9 cellular contexts compared by ENCODE assay signal in genomic region chrX:30568083-30568482, GRCh38. TPM values are rescaled to one million over a fixed set of nuclear protein-coding genes. Genes with fewer than 3 reads are reported as not detected.
DNase-seq lines count a peak whose midpoint lies in the region; ATAC-seq and TF ChIP-seq lines count a peak whose summit lies in the region.
"Not testable (repeated sequence)": the region's sequence is repeated elsewhere in the genome, so short reads cannot be mapped to it uniquely, and the experiment has no call there.
"Had no signal": no experiment of that assay in that cellular context is flagged by ENCODE, and none has a peak within 500 bp of the region (broad histone marks: within the 10 kb centered on the region; RNA-seq: fewer than 3 reads in every experiment).

No MANE protein-coding gene starts in this region.

- not testable (repeated sequence) for H3K4me1 Mint-ChIP-seq in stimulated activated effector memory CD8-positive, alpha-beta T cell treated with anti-CD3 and anti-CD28 coated beads, Interleukin-12 subunit alpha, Interleukin-12 subunit beta, amount 100 ng/mL, for 72 hours

- not testable (repeated sequence) for TF ChIP-seq CTCF in fibroblast of mammary gland (conservative IDR thresholded peaks at IDR 0.05; ENCODE audit: control insufficient read depth, insufficient read depth, low read depth, low read length)

- H3K36me3 Mint-ChIP-seq in stimulated activated effector memory CD8-positive, alpha-beta T cell treated with anti-CD3 and anti-CD28 coated beads, Interleukin-12 subunit alpha, Interleukin-12 subunit beta, amount 100 ng/mL, for 72 hours: not testable (repeated sequence)

- 0 out of 2 replicates have a peak overlapping the region, but pooled peaks have one; percentile 35 for H3K27ac ChIP-seq in SJSA1

- not testable (repeated sequence) for H3K9me3 ChIP-seq in SJSA1 (replicated peaks)

- H3K36me3 ChIP-seq in SJSA1: not testable (repeated sequence)

- peak overlapping the region; percentile 26 for H3K27ac Mint-ChIP-seq in stimulated activated effector memory CD8-positive, alpha-beta T cell treated with anti-CD3 and anti-CD28 coated beads, Interleukin-12 subunit alpha, Interleukin-12 subunit beta, amount 100 ng/mL, for 72 hours

- peak; percentile 62 for ATAC-seq in GM19324 (IDR thresholded peaks at IDR 0.05; ENCODE audit: low FRiP score, unreplicated experiment)
- ATAC-seq in HG03103 (IDR thresholded peaks at IDR 0.05; ENCODE audit: low read depth, unreplicated experiment): peak; percentile 65
- not testable (repeated sequence) for ATAC-seq in stimulated activated effector memory CD8-positive, alpha-beta T cell treated with anti-CD3 and anti-CD28 coated beads, Interleukin-12 subunit alpha, Interleukin-12 subunit beta, amount 100 ng/mL, for 72 hours

- not testable (repeated sequence) for H3K9me3 Mint-ChIP-seq in stimulated activated effector memory CD8-positive, alpha-beta T cell treated with anti-CD3 and anti-CD28 coated beads, Interleukin-12 subunit alpha, Interleukin-12 subunit beta, amount 100 ng/mL, for 72 hours

- not testable (repeated sequence) for H3K4me1 ChIP-seq in SJSA1 (replicated peaks)

- in situ Hi-C loops in KBM-7 (cut with MboI; ENCODE audit: low pct_unique_long_range_greater_than_20kb, low sequenced_read_pairs): not testable (repeated sequence)

- not testable (repeated sequence) for H3K4me3 ChIP-seq in SJSA1; fibroblast of mammary gland (ENCODE audit: control insufficient read depth, low read depth, low read length)

- DNase-seq in EL: peak; percentile 59
- peak; percentile 4 for DNase-seq in H4 (ENCODE audit: low spot score)
- peak; percentile 49 for DNase-seq in KBM-7
- DNase-seq in SJSA1 (ENCODE audit: low read depth in 1 of 2, low spot score in 2 of 2): peak in 1 of 2 experiments; percentile 48
- DNase-seq in fibroblast of mammary gland (ENCODE audit: low read depth): peak; percentile 45
- not testable (repeated sequence) for DNase-seq in stimulated activated effector memory CD8-positive, alpha-beta T cell treated with anti-CD3 and anti-CD28 coated beads, Interleukin-12 subunit alpha, Interleukin-12 subunit beta, amount 100 ng/mL, for 72 hours (ENCODE audit: low spot score in 2 of 2)

- not testable (repeated sequence) for H3K4me3 Mint-ChIP-seq in stimulated activated effector memory CD8-positive, alpha-beta T cell treated with anti-CD3 and anti-CD28 coated beads, Interleukin-12 subunit alpha, Interleukin-12 subunit beta, amount 100 ng/mL, for 72 hours

- H3K27me3 ChIP-seq in SJSA1 (replicated peaks): not testable (repeated sequence)

RNA-seq across cellular contexts. Expression of gene TASL, which starts 9.5 kb away (rescaled TPM):
- not detected in 2 replicates for total RNA-seq in H4 (2014; rRNA removed; shearing (Covaris generic))
- not detected in 2 replicates for total RNA-seq in SJSA1 (2014; rRNA removed; shearing (Covaris generic))
- total RNA-seq: Caco-2 had no signal
